9 cellular contexts compared by ENCODE assay signal in genomic region chr2:53913721-53914120, GRCh38. TPM values are rescaled to one million over a fixed set of nuclear protein-coding genes. Genes with fewer than 3 reads are reported as not detected.
A peak's percentile ranks its signal among the peaks of the same experiment; 100 is the strongest.
DNase-seq lines count a peak whose midpoint lies in the region; ATAC-seq lines count a peak whose summit lies in the region.
"Had no signal": no experiment of that assay in that cellular context is flagged by ENCODE, and none has a peak within 500 bp of the region (broad histone marks: within the 10 kb centered on the region; RNA-seq: fewer than 3 reads in every experiment).

No MANE protein-coding gene starts in this region.

- no peaks in the 10 kb centered on the region for H3K27me3 Mint-ChIP-seq in activated CD8-positive, alpha-beta memory T cell treated with anti-CD3 and anti-CD28 coated beads, Interleukin-2, amount 10 ng/mL, durations not matched to agents 7 days and 5 days

- H3K4me1 Mint-ChIP-seq in activated CD8-positive, alpha-beta memory T cell treated with anti-CD3 and anti-CD28 coated beads, Interleukin-2, amount 10 ng/mL, durations not matched to agents 7 days and 5 days, result peaks cover 9% of the 10 kb centered on the region

- CTCF ChIA-PET in activated CD8-positive, alpha-beta memory T cell treated with anti-CD3 and anti-CD28 coated beads, Interleukin-2, amount 10 ng/mL, durations not matched to agents 7 days and 5 days (lab: Charles Lee), result no interaction called here

- H3K27ac ChIP-seq in caudate nucleus (ENCODE audit: low read depth, low read length), result no peak overlapping the region
- H3K27ac ChIP-seq: C4-2B had no signal

- H3K36me3 Mint-ChIP-seq in activated CD8-positive, alpha-beta memory T cell treated with anti-CD3 and anti-CD28 coated beads, Interleukin-2, amount 10 ng/mL, durations not matched to agents 7 days and 5 days, result peaks cover 25% of the 10 kb centered on the region

- DNase-seq in activated CD8-positive, alpha-beta memory T cell treated with anti-CD3 and anti-CD28 coated beads, Interleukin-2, amount 10 ng/mL, durations not matched to agents 7 days and 5 days, result peak; percentile 75
- DNase-seq in activated CD8-positive, alpha-beta memory T cell treated with anti-CD3 and anti-CD28 coated beads, Interleukin-2, amount 50 U/mL, for 48 hours, result no peak
- peak; percentile 29 for DNase-seq in UCSD-AML1 (lab: John Stamatoyannopoulos, UW; ENCODE audit: unreplicated experiment)
- no peak for DNase-seq in left lobe of liver (ENCODE audit: low spot score)
- no peak for DNase-seq in hippocampal formation (lab: John Stamatoyannopoulos, UW)
- DNase-seq in SHP77 treated with DMSO at 0.1 percent for 48 hours (lab: John Stamatoyannopoulos, UW), result no peak
- DNase-seq in caudate nucleus (lab: John Stamatoyannopoulos, UW), result no peak

- ATAC-seq in activated CD8-positive, alpha-beta memory T cell treated with anti-CD3 and anti-CD28 coated beads, Interleukin-2, amount 10 ng/mL, durations not matched to agents 7 days and 5 days, result peak; percentile 100
- ATAC-seq in HG02981 (IDR thresholded peaks at IDR 0.05; ENCODE audit: unreplicated experiment), result peak; percentile 98
- peak; percentile 29 for ATAC-seq in left lobe of liver

- H3K27ac Mint-ChIP-seq in activated CD8-positive, alpha-beta memory T cell treated with anti-CD3 and anti-CD28 coated beads, Interleukin-2, amount 10 ng/mL, durations not matched to agents 7 days and 5 days, result peak overlapping the region; percentile 67

- no peak overlapping the region for H3K4me3 Mint-ChIP-seq in activated CD8-positive, alpha-beta memory T cell treated with anti-CD3 and anti-CD28 coated beads, Interleukin-2, amount 10 ng/mL, durations not matched to agents 7 days and 5 days

- no peaks in the 10 kb centered on the region for H3K9me3 Mint-ChIP-seq in activated CD8-positive, alpha-beta memory T cell treated with anti-CD3 and anti-CD28 coated beads, Interleukin-2, amount 10 ng/mL, durations not matched to agents 7 days and 5 days (ENCODE audit: low read depth)

RNA-seq across cellular contexts. Expression of gene GPR75, which starts 54.0 kb away (rescaled TPM):
- 1 to 10 TPM; 3.3 to 3.7 TPM for total RNA-seq in activated CD8-positive, alpha-beta memory T cell treated with anti-CD3 and anti-CD28 coated beads, Interleukin-2, amount 10 ng/mL, durations not matched to agents 7 days and 5 days
- 1.6 TPM for total RNA-seq in left lobe of liver

RNA-seq across cellular contexts. Expression of gene PSME4, which starts 57.1 kb away (rescaled TPM):
- total RNA-seq in activated CD8-positive, alpha-beta memory T cell treated with anti-CD3 and anti-CD28 coated beads, Interleukin-2, amount 10 ng/mL, durations not matched to agents 7 days and 5 days, result 10 to 100 TPM; 57.0 to 70.0 TPM
- 35.3 TPM for total RNA-seq in left lobe of liver

Comparison
In these comparisons a context has a peak if more than half of its experiments do, and no peak if none do; other contexts are left out.
1. DNase-seq: peak in activated CD8-positive, alpha-beta memory T cell treated with anti-CD3 and anti-CD28 coated beads, Interleukin-2, amount 10 ng/mL, durations not matched to agents 7 days and 5 days (single experiment) and UCSD-AML1 (single experiment); none in activated CD8-positive, alpha-beta memory T cell treated with anti-CD3 and anti-CD28 coated beads, Interleukin-2, amount 50 U/mL, for 48 hours (single experiment), left lobe of liver (single experiment), hippocampal formation (0 of 2), SHP77 treated with DMSO at 0.1 percent for 48 hours (single experiment) and caudate nucleus (0 of 61).
2. ATAC-seq: peak in every context shown above with its lines; median percentile 100 in activated CD8-positive, alpha-beta memory T cell treated with anti-CD3 and anti-CD28 coated beads, Interleukin-2, amount 10 ng/mL, durations not matched to agents 7 days and 5 days; 98 in HG02981; 29 in left lobe of liver.